Comparison of ENCODE assay signal across 13 cellular contexts in the genomic region with DNA sequence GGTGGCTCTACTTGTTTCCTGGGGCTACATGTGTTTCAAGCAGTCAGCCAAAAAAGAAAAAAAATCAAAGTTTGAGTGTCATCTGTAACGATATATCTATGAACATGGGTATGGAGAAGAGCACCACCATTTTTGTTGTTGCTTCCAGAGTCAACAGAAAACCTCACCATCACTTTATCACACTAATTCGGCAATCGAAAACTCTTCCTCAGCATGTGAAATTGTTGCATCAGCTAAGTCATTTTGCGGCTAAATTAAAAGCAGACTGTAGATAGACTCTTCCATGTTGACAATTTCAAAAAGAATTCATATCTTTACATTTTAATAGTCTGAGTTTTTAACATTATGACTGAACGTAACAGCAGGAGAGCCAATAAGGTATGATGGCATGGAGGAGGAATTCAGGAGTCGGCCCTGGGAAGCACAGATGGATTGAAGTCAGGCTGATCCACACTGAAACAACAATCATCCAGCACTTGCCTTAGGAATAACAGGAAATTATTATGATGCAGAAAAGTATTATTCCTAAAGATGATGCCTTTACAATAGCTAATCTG.
DNase-seq lines count a peak whose midpoint lies in the region; ATAC-seq and TF ChIP-seq lines count a peak whose summit lies in the region.
"Had no signal": no experiment of that assay in that cellular context is flagged by ENCODE, and none has a peak within 500 bp of the region (broad histone marks: within the 10 kb centered on the region; RNA-seq: fewer than 3 reads in every experiment).

No MANE protein-coding gene starts in this region.

- H3K79me2 ChIP-seq in parathyroid adenoma = no peaks in the 10 kb centered on the region

- H3K9me3 ChIP-seq in parathyroid adenoma (ENCODE audit: control insufficient read depth, low read length) = no peaks in the 10 kb centered on the region

- CTCF ChIA-PET in WTC11 (lab: Charles Lee) = no interaction called here

- H3K36me3 ChIP-seq in parathyroid adenoma (ENCODE audit: control insufficient read depth, insufficient read depth, low read length) = no peaks in the 10 kb centered on the region
- H3K36me3 ChIP-seq: spleen had no signal

- H3K4me1 Mint-ChIP-seq in WTC11 = peaks cover 28% of the 10 kb centered on the region

- H3K27me3 Mint-ChIP-seq in WTC11 (ENCODE audit: low read depth) = no peaks in the 10 kb centered on the region
- H3K27me3 Mint-ChIP-seq: activated CD8-positive, alpha-beta T cell treated with anti-CD3 and anti-CD28 coated beads for 36 hours; stimulated activated naive CD8-positive, alpha-beta T cell treated with anti-CD3 and anti-CD28 coated beads, Interleukin-15, Interleukin-2, amounts not matched to agents 100 ng/mL and 50 ng/mL, for 24 hours had no signal

- H3K27me3 ChIP-seq in parathyroid adenoma (ENCODE audit: control insufficient read depth, insufficient read depth, low read length) = no peaks in the 10 kb centered on the region
- H3K27me3 ChIP-seq: spleen had no signal

- POLR2A ChIA-PET in WTC11 (lab: Charles Lee) = no interaction called here

- no peak overlapping the region for H2AFZ ChIP-seq in parathyroid adenoma

- TF ChIP-seq POLR2A in erythroblast (IDR thresholded peaks at IDR 0.05; ENCODE audit: low read length) = no peak

- H3K9me3 Mint-ChIP-seq in WTC11 = peaks cover 15% of the 10 kb centered on the region

- H3K4me1 ChIP-seq in parathyroid adenoma = no peaks in the 10 kb centered on the region

- H3K27ac Mint-ChIP-seq in WTC11 = 0 out of 2 replicates have a peak overlapping the region, but pooled peaks have one; percentile 1
- H3K27ac Mint-ChIP-seq: activated CD8-positive, alpha-beta T cell treated with anti-CD3 and anti-CD28 coated beads for 36 hours; stimulated activated naive CD8-positive, alpha-beta T cell treated with anti-CD3 and anti-CD28 coated beads, Interleukin-15, Interleukin-2, amounts not matched to agents 100 ng/mL and 50 ng/mL, for 24 hours had no signal

- H3K4me2 ChIP-seq in parathyroid adenoma (ENCODE audit: low read length) = no peak overlapping the region

- TF ChIP-seq CTCF in WTC11 (IDR thresholded peaks at IDR 0.05) = no peak
- TF ChIP-seq CTCF in fibroblast of pulmonary artery (IDR thresholded peaks at IDR 0.05; ENCODE audit: low read length, missing control alignments) = no peak
- TF ChIP-seq CTCF in parathyroid adenoma (IDR thresholded peaks at IDR 0.05) = no peak

- DNase-seq in AG20443 (ENCODE audit: low spot score) = peak; percentile 52
- DNase-seq in WTC11 (ENCODE audit: low spot score) = no peak
- peak; percentile 81 for DNase-seq in fibroblast of pulmonary artery (ENCODE audit: low read depth)
- no peak for DNase-seq in erythroblast (lab: John Stamatoyannopoulos, UW)
- no peak for DNase-seq in activated CD4-positive, alpha-beta T cell treated with anti-CD3 and anti-CD28 coated beads, Interleukin-2, amount 50 U/mL, for 48 hours
- DNase-seq: activated CD8-positive, alpha-beta T cell treated with anti-CD3 and anti-CD28 coated beads for 36 hours; GOT3; NCI-H187; spleen had no signal

- H3K4me3 ChIP-seq in fibroblast of pulmonary artery (replicated peaks; ENCODE audit: low read depth, low read length) (no peak overlapping the region), parathyroid adenoma (ENCODE audit: low read depth, low read length) (no peak overlapping the region)
- H3K4me3 ChIP-seq: spleen had no signal

- no peak overlapping the region for H3K4me3 Mint-ChIP-seq in WTC11
- H3K4me3 Mint-ChIP-seq: activated CD8-positive, alpha-beta T cell treated with anti-CD3 and anti-CD28 coated beads for 36 hours; stimulated activated naive CD8-positive, alpha-beta T cell treated with anti-CD3 and anti-CD28 coated beads, Interleukin-15, Interleukin-2, amounts not matched to agents 100 ng/mL and 50 ng/mL, for 24 hours had no signal

- ATAC-seq in WTC11 = no peak
- no peak for ATAC-seq in GM21447 (IDR thresholded peaks at IDR 0.05; ENCODE audit: unreplicated experiment)
- no peak for ATAC-seq in GM21381 (IDR thresholded peaks at IDR 0.05; ENCODE audit: unreplicated experiment)
- ATAC-seq: activated CD8-positive, alpha-beta T cell treated with anti-CD3 and anti-CD28 coated beads for 36 hours had no signal

- H3K9ac ChIP-seq in parathyroid adenoma = no peak overlapping the region

- H3K27ac ChIP-seq in parathyroid adenoma = peak overlapping the region; percentile 22

- H3K36me3 Mint-ChIP-seq in WTC11 = peaks cover 5% of the 10 kb centered on the region

TF ChIP-seq in WTC11, 78 proteins besides CTCF, POLR2A, EP300 and RAD21:
- TF ChIP-seq EMX1 (CRISPR knock-in tag; IDR thresholded peaks at IDR 0.05) (no peak), RORB (CRISPR knock-in tag; IDR thresholded peaks at IDR 0.05) (no peak), GTF2I (CRISPR knock-in tag; conservative IDR thresholded peaks at IDR 0.05) (no peak)
- TF ChIP-seq, protein P1, sequence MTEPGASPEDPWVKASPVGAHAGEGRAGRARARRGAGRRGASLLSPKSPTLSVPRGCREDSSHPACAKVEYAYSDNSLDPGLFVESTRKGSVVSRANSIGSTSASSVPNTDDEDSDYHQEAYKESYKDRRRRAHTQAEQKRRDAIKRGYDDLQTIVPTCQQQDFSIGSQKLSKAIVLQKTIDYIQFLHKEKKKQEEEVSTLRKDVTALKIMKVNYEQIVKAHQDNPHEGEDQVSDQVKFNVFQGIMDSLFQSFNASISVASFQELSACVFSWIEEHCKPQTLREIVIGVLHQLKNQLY (CRISPR knock-in tag; IDR thresholded peaks at IDR 0.05) = no peak
- TF ChIP-seq, protein P2, sequence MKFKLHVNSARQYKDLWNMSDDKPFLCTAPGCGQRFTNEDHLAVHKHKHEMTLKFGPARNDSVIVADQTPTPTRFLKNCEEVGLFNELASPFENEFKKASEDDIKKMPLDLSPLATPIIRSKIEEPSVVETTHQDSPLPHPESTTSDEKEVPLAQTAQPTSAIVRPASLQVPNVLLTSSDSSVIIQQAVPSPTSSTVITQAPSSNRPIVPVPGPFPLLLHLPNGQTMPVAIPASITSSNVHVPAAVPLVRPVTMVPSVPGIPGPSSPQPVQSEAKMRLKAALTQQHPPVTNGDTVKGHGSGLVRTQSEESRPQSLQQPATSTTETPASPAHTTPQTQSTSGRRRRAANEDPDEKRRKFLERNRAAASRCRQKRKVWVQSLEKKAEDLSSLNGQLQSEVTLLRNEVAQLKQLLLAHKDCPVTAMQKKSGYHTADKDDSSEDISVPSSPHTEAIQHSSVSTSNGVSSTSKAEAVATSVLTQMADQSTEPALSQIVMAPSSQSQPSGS (CRISPR knock-in tag; IDR thresholded peaks at IDR 0.05; ENCODE audit: borderline replicate concordance, low read depth) = no peak
TF ChIP-seq in WTC11: peak in this region for 0.

Comparison
In these comparisons a context has a peak if more than half of its experiments do, and no peak if none do; other contexts are left out.
1. DNase-seq: peak in AG20443 (single experiment) and fibroblast of pulmonary artery (single experiment); none in WTC11 (single experiment), erythroblast (0 of 2) and activated CD4-positive, alpha-beta T cell treated with anti-CD3 and anti-CD28 coated beads, Interleukin-2, amount 50 U/mL, for 48 hours (0 of 2).